In genomic region chr9:75130621-75131020, GRCh38 we compare ENCODE assay signal across 1 cellular context.
TF ChIP-seq lines count a peak whose summit lies in the region.

No MANE protein-coding gene starts in this region.

TF ChIP-seq in SK-N-SH, 30 proteins besides CTCF, POLR2A, EP300 and RAD21 (continued from another document):
- no peak for TF ChIP-seq IRF3 (IDR thresholded peaks at IDR 0.05; ENCODE audit: low read depth, low read length)
- no peak for TF ChIP-seq MEF2A (IDR thresholded peaks at IDR 0.05; ENCODE audit: borderline replicate concordance, low read depth)
- TF ChIP-seq ELF1 (IDR thresholded peaks at IDR 0.05), result no peak
- TF ChIP-seq TEAD4 (IDR thresholded peaks at IDR 0.05; ENCODE audit: borderline replicate concordance, insufficient read depth), result no peak
- TF ChIP-seq FOSL2 (IDR thresholded peaks at IDR 0.05; ENCODE audit: borderline replicate concordance, low read depth), result no peak
- TF ChIP-seq POLR2AphosphoS5 (IDR thresholded peaks at IDR 0.05; ENCODE audit: low read depth, low read length), result no peak
- TF ChIP-seq ZBTB33 (IDR thresholded peaks at IDR 0.05; ENCODE audit: borderline replicate concordance, low read depth), result no peak
- TF ChIP-seq JUND (IDR thresholded peaks at IDR 0.05), result no peak
- TF ChIP-seq USF2 (IDR thresholded peaks at IDR 0.05; ENCODE audit: borderline replicate concordance, low read depth, low read length), result no peak
- TF ChIP-seq SMC3 (IDR thresholded peaks at IDR 0.05; ENCODE audit: low read depth, low read length), result no peak
- no peak for TF ChIP-seq PBX3 (IDR thresholded peaks at IDR 0.05)
- TF ChIP-seq GATA2 (CRISPR knock-in tag; IDR thresholded peaks at IDR 0.05), result no peak
- TF ChIP-seq USF1 (IDR thresholded peaks at IDR 0.05; ENCODE audit: borderline replicate concordance, low read depth), result no peak
- TF ChIP-seq EZH2phosphoT487 (IDR thresholded peaks at IDR 0.05; ENCODE audit: borderline replicate concordance, low read depth), result no peak
- no peak for TF ChIP-seq REST (IDR thresholded peaks at IDR 0.05; ENCODE audit: low read depth, low read length)
TF ChIP-seq in SK-N-SH: peak in this region for 0.
